1 cellular context compared by ENCODE assay signal in genomic region chr4:143375326-143376073, GRCh38.
TF ChIP-seq lines count a peak whose summit lies in the region.

No MANE protein-coding gene starts in this region.

TF ChIP-seq in HCT116, 20 proteins besides CTCF, POLR2A, EP300 and RAD21 (continued from another document):
- TF ChIP-seq ZNF274 (IDR thresholded peaks at IDR 0.05; ENCODE audit: low read depth, low read length) (no peak), JUND (IDR thresholded peaks at IDR 0.05) (no peak), MAX (IDR thresholded peaks at IDR 0.05) (no peak), ELF1 (IDR thresholded peaks at IDR 0.05; ENCODE audit: borderline replicate concordance, low read depth) (no peak), CEBPB (IDR thresholded peaks at IDR 0.05; ENCODE audit: low read depth) (no peak)
